Comparison of ENCODE assay signal across 16 cellular contexts in genomic region chr2:240576436-240577205, GRCh38. TPM values are rescaled to one million over a fixed set of nuclear protein-coding genes. Genes with fewer than 3 reads are reported as not detected.
A peak's percentile ranks its signal among the peaks of the same experiment; 100 is the strongest.
DNase-seq lines count a peak whose midpoint lies in the region; ATAC-seq and TF ChIP-seq lines count a peak whose summit lies in the region.
"Had no signal": no experiment of that assay in that cellular context is flagged by ENCODE, and none has a peak within 500 bp of the region (broad histone marks: within the 10 kb centered on the region; RNA-seq: fewer than 3 reads in every experiment).

No MANE protein-coding gene starts in this region.

- intact Hi-C loops in Right ventricle myocardium inferior (cut with DNase I), result no loop called here
- intact Hi-C loops in cardiac septum (cut with DNase I), result no loop called here
- intact Hi-C loops in right cardiac atrium (cut with DNase I), result no loop called here

- no peak overlapping the region for H4K91ac ChIP-seq in neuronal stem cell (ENCODE audit: low read depth, low read length, poor library complexity)

- H3K36me3 Mint-ChIP-seq in stimulated activated naive B cell treated with anti-CD40 and anti-IgM and Interleukin-4, amounts not matched to agents 10 μg/mL and 1 μg/mL and 100 μg/mL, for 72 hours, result peaks cover 34 to 40% of the 10 kb centered on the region in 2 donors

- H3K4me1 Mint-ChIP-seq in stimulated activated naive B cell treated with anti-CD40 and anti-IgM and Interleukin-4, amounts not matched to agents 10 μg/mL and 1 μg/mL and 100 μg/mL, for 72 hours, result peaks cover 17 to 37% of the 10 kb centered on the region in 2 donors

- no peak overlapping the region for H2AFZ ChIP-seq in neuronal stem cell (ENCODE audit: low read length)

- H2AK5ac ChIP-seq in neuronal stem cell (ENCODE audit: low read depth, low read length), result no peak overlapping the region

- H3K4me3 Mint-ChIP-seq in stimulated activated naive B cell treated with anti-CD40 and anti-IgM and Interleukin-4, amounts not matched to agents 10 μg/mL and 1 μg/mL and 100 μg/mL, for 72 hours, result no peak overlapping the region
- H3K4me3 Mint-ChIP-seq: CD8-positive, alpha-beta memory T cell; HFFc6 had no signal

- no peak overlapping the region for H3K18ac ChIP-seq in neuronal stem cell (ENCODE audit: low read length)

- DNase-seq in Right ventricle myocardium inferior (ENCODE audit: missing footprints) (peak; percentile 55), cardiac septum (ENCODE audit: low spot score) (no peak), RWPE1 (ENCODE audit: low spot score) (no peak), right cardiac atrium (peak; percentile 16 to 65 (median 45)), neuronal stem cell (ENCODE audit: low spot score) (no peak)
- DNase-seq in stimulated activated naive B cell treated with anti-CD40 and anti-IgM and Interleukin-4, amounts not matched to agents 10 μg/mL and 1 μg/mL and 100 μg/mL, for 72 hours, result no peak
- DNase-seq in activated CD8-positive, alpha-beta memory T cell treated with anti-CD3 and anti-CD28 coated beads, Interleukin-2, amount 50 U/mL, for 48 hours, result no peak
- DNase-seq: 8988T; AML-193; Caco-2; CD8-positive, alpha-beta memory T cell; DND-41; GDM1; HCEC 1CT; HFFc6 had no signal

- H3K4me2 ChIP-seq in neuronal stem cell (ENCODE audit: insufficient read depth, low read length, poor library complexity, severe bottlenecking), result no peak overlapping the region
- H3K4me2 ChIP-seq: BLaER1 had no signal

- H3K27me3 ChIP-seq in right cardiac atrium (ENCODE audit: control insufficient read depth, insufficient read depth) (no peaks in the 10 kb centered on the region), neuronal stem cell (ENCODE audit: control insufficient read depth in 3 of 3, insufficient read depth in 3 of 3, low read depth in 1 of 3, low read length in 3 of 3) (no peaks in the 10 kb centered on the region)
- H3K27me3 ChIP-seq: BLaER1 had no signal

- peaks cover 8% of the 10 kb centered on the region for H3K79me1 ChIP-seq in neuronal stem cell (ENCODE audit: low read depth, low read length)

- H3K4me1 ChIP-seq in right cardiac atrium (ENCODE audit: control insufficient read depth, insufficient read depth, low read length), result peaks cover 5% of the 10 kb centered on the region
- H3K4me1 ChIP-seq in neuronal stem cell (ENCODE audit: control insufficient read depth in 2 of 2, insufficient read depth in 1 of 2, low read depth in 1 of 2, low read length in 2 of 2), result no peaks in the 10 kb centered on the region
- H3K4me1 ChIP-seq: Caco-2 had no signal

- no peak for ATAC-seq in Right ventricle myocardium inferior
- no peak for ATAC-seq in right cardiac atrium
- ATAC-seq in stimulated activated naive B cell treated with anti-CD40 and anti-IgM and Interleukin-4, amounts not matched to agents 10 μg/mL and 1 μg/mL and 100 μg/mL, for 72 hours (replicated peaks), result no peak

- H3K27me3 Mint-ChIP-seq in stimulated activated naive B cell treated with anti-CD40 and anti-IgM and Interleukin-4, amounts not matched to agents 10 μg/mL and 1 μg/mL and 100 μg/mL, for 72 hours, result no peaks in the 10 kb centered on the region
- H3K27me3 Mint-ChIP-seq: CD8-positive, alpha-beta memory T cell had no signal

- peak overlapping the region; percentile 98 for H3K27ac ChIP-seq in RWPE1
- no peak overlapping the region for H3K27ac ChIP-seq in right cardiac atrium (ENCODE audit: low read length)
- no peak overlapping the region for H3K27ac ChIP-seq in neuronal stem cell (replicated peaks; ENCODE audit: low read length)
- H3K27ac ChIP-seq: BLaER1 had no signal

- H3K9me3 ChIP-seq in right cardiac atrium (ENCODE audit: control insufficient read depth, low read length) (no peaks in the 10 kb centered on the region), neuronal stem cell (replicated peaks in 1 of 2; ENCODE audit: control insufficient read depth in 2 of 2, insufficient read depth in 1 of 2, low read depth in 1 of 2, low read length in 2 of 2) (peaks cover 0 to 2% of the 10 kb centered on the region in 2 donors)
- H3K9me3 ChIP-seq: Caco-2 had no signal

- no peak overlapping the region for H2BK12ac ChIP-seq in neuronal stem cell (ENCODE audit: low read length)

- H3K14ac ChIP-seq in neuronal stem cell (ENCODE audit: low read length), result no peak overlapping the region

- H4K8ac ChIP-seq in neuronal stem cell (ENCODE audit: low read depth, low read length), result no peak overlapping the region

- no peak overlapping the region for H2BK5ac ChIP-seq in neuronal stem cell (ENCODE audit: low read length)

- no peak for TF ChIP-seq CTCF in RWPE1 (conservative IDR thresholded peaks at IDR 0.05; ENCODE audit: low read depth)

- H3K27ac Mint-ChIP-seq in stimulated activated naive B cell treated with anti-CD40 and anti-IgM and Interleukin-4, amounts not matched to agents 10 μg/mL and 1 μg/mL and 100 μg/mL, for 72 hours, result peak overlapping the region; percentile 78
- H3K27ac Mint-ChIP-seq: HFFc6 had no signal

- H3K4me3 ChIP-seq in right cardiac atrium (ENCODE audit: low read length) (no peak overlapping the region), neuronal stem cell (ENCODE audit: low read length in 2 of 2) (no peak overlapping the region)
- H3K4me3 ChIP-seq: BLaER1 had no signal

- 90% methylated on average over 32 of the region's 32 CpGs for WGBS in right cardiac atrium
- WGBS in neuronal stem cell (ENCODE audit: extremely low coverage in 2 of 2, insufficient read length in 2 of 2, insufficient replicate concordance in 1 of 2), 2 donors, result no CpG with 5 or more reads among the region's 32 CpGs

- POLR2A ChIA-PET in RWPE1 (lab: Yijun Ruan, JAX; ENCODE audit: low non-redundant PET), result interaction anchor here (0.9 kb wide), 1 partner anchor 11 kb away, joined by 4 read pairs; no protein-coding TSS in a partner anchor

- H3K36me3 ChIP-seq in neuronal stem cell (replicated peaks in 1 of 2; ENCODE audit: control insufficient read depth in 2 of 2, insufficient read depth in 2 of 2, low read length in 2 of 2), result peaks cover 8 to 40% of the 10 kb centered on the region in 2 donors

- CTCF ChIA-PET in RWPE1 (lab: Yijun Ruan, JAX), result interaction anchor here (0.6 kb wide), 3 partner anchors 20 to 502 kb away, joined by 3 read pairs; no protein-coding TSS in a partner anchor

- H2BK120ac ChIP-seq in neuronal stem cell (ENCODE audit: low read depth, low read length), result no peak overlapping the region

- H3K9me3 Mint-ChIP-seq in stimulated activated naive B cell treated with anti-CD40 and anti-IgM and Interleukin-4, amounts not matched to agents 10 μg/mL and 1 μg/mL and 100 μg/mL, for 72 hours, result peaks cover 0 to 2% of the 10 kb centered on the region in 2 donors
- H3K9me3 Mint-ChIP-seq: CD8-positive, alpha-beta memory T cell had no signal

- H3K9ac ChIP-seq in neuronal stem cell (ENCODE audit: low read depth, low read length, poor library complexity), result no peak overlapping the region
- H3K9ac ChIP-seq: BLaER1 had no signal

- no peak overlapping the region for H3K4ac ChIP-seq in neuronal stem cell (ENCODE audit: low read length)

- H2BK15ac ChIP-seq in neuronal stem cell (ENCODE audit: low read length), result no peak overlapping the region

- H3K23ac ChIP-seq in neuronal stem cell (ENCODE audit: low read depth, low read length, poor library complexity), result no peak overlapping the region

RNA-seq across cellular contexts. Expression of gene RNPEPL1, which starts 8.3 kb away (rescaled TPM):
- total RNA-seq in Right ventricle myocardium inferior (98.4 TPM), cardiac septum (73.8 TPM), right cardiac atrium (10 to 100 TPM; 40.4 to 61.6 (median 58.0) TPM)
- 108 TPM for polyA plus RNA-seq in right cardiac atrium
- 15.2 TPM for polyA plus RNA-seq in neuronal stem cell (2013, experiment 1 of 2)
- 15.3 TPM for polyA plus RNA-seq in neuronal stem cell (2013, experiment 2 of 2)

RNA-seq across cellular contexts. Expression of gene CAPN10, which starts 9.9 kb away (rescaled TPM):
- total RNA-seq in Right ventricle myocardium inferior (51.8 TPM), cardiac septum (24.3 TPM), right cardiac atrium (10 to 100 TPM; 21.2 to 44.3 (median 36.2) TPM)
- 40.1 TPM for polyA plus RNA-seq in right cardiac atrium
- 24.5 TPM for polyA plus RNA-seq in neuronal stem cell (2013, experiment 1 of 2)
- 23.9 TPM for polyA plus RNA-seq in neuronal stem cell (2013, experiment 2 of 2)

RNA-seq across cellular contexts. Expression of gene DUSP28, which starts 16.5 kb away (rescaled TPM):
- total RNA-seq in Right ventricle myocardium inferior (14.4 TPM), cardiac septum (9.7 TPM), right cardiac atrium (10 to 100 TPM in 3 of 4 donors, 1 to 10 TPM in 1; 9.6 to 14.9 (median 11.7) TPM)
- polyA plus RNA-seq in right cardiac atrium, result 10.9 TPM
- 3.8 TPM for polyA plus RNA-seq in neuronal stem cell (2013, experiment 1 of 2)
- polyA plus RNA-seq in neuronal stem cell (2013, experiment 2 of 2), result 3.2 TPM

RNA-seq across cellular contexts. Expression of gene ANKMY1, which starts 18.8 kb away (rescaled TPM):
- total RNA-seq in Right ventricle myocardium inferior (5.9 TPM), cardiac septum (8.2 TPM), right cardiac atrium (1 to 10 TPM; 7.3 to 8.0 (median 7.6) TPM)
- polyA plus RNA-seq in right cardiac atrium, result 3.5 TPM
- polyA plus RNA-seq in neuronal stem cell (2013, experiment 1 of 2), result 4.1 TPM
- polyA plus RNA-seq in neuronal stem cell (2013, experiment 2 of 2), result 4.3 TPM

RNA-seq across cellular contexts. Expression of gene GPR35, which starts 48.7 kb away (rescaled TPM):
- total RNA-seq in Right ventricle myocardium inferior (2.2 TPM), cardiac septum (1.5 TPM), right cardiac atrium (1 to 10 TPM in 2 of 4 donors, under 1 TPM in 2; 0.53 to 1.4 (median 1.0) TPM)
- 0.84 TPM for polyA plus RNA-seq in right cardiac atrium
- 0.92 TPM for polyA plus RNA-seq in neuronal stem cell (2013, experiment 1 of 2)
- polyA plus RNA-seq in neuronal stem cell (2013, experiment 2 of 2), result 0.96 TPM

Comparison
In these comparisons a context has a peak if more than half of its experiments do, and no peak if none do; other contexts are left out.
1. DNase-seq: peak in Right ventricle myocardium inferior (single experiment) and right cardiac atrium (3 of 3); none in cardiac septum (single experiment), RWPE1 (single experiment), stimulated activated naive B cell treated with anti-CD40 and anti-IgM and Interleukin-4, amounts not matched to agents 10 μg/mL and 1 μg/mL and 100 μg/mL, for 72 hours (single experiment), activated CD8-positive, alpha-beta memory T cell treated with anti-CD3 and anti-CD28 coated beads, Interleukin-2, amount 50 U/mL, for 48 hours (single experiment) and neuronal stem cell (single experiment).